ENCODE assay signal across 1 cellular context in genomic region chr11:35352107-35352888, GRCh38.
A peak's percentile ranks its signal among the peaks of the same experiment; 100 is the strongest.
TF ChIP-seq lines count a peak whose summit lies in the region.

No MANE protein-coding gene starts in this region.

TF ChIP-seq in K562, 482 proteins besides CTCF, POLR2A, EP300 and RAD21 (continued from another document):
- TF ChIP-seq FOSL1 (tag; conservative IDR thresholded peaks at IDR 0.05) (0 out of 2 replicates have a peak, but pooled peaks have one; percentile 37), MLLT1 (IDR thresholded peaks at IDR 0.05) (no peak), REST (CRISPR knock-in tag; IDR thresholded peaks at IDR 0.05; ENCODE audit: low read depth) (no peak), TEAD1 (CRISPR knock-in tag; IDR thresholded peaks at IDR 0.05) (peak in 1 of 2 experiments; percentile 56; a peak in 1 of 4 replicates), NFIC (IDR thresholded peaks at IDR 0.05) (peak; percentile 41), PHB2 (IDR thresholded peaks at IDR 0.05; ENCODE audit: low read depth) (no peak), FOXP1 (CRISPR knock-in tag; IDR thresholded peaks at IDR 0.05) (0 out of 2 replicates have a peak, but pooled peaks have one; percentile 60), MBD2 (IDR thresholded peaks at IDR 0.05; ENCODE audit: borderline replicate concordance, low read depth) (peak; percentile 60; the same call in 1 of the 2 replicates), MEF2D (tag; conservative IDR thresholded peaks at IDR 0.05; ENCODE audit: low read depth) (peak; percentile 97), SP1 (CRISPR knock-in tag; IDR thresholded peaks at IDR 0.05) (no peak)
